In the genomic region with DNA sequence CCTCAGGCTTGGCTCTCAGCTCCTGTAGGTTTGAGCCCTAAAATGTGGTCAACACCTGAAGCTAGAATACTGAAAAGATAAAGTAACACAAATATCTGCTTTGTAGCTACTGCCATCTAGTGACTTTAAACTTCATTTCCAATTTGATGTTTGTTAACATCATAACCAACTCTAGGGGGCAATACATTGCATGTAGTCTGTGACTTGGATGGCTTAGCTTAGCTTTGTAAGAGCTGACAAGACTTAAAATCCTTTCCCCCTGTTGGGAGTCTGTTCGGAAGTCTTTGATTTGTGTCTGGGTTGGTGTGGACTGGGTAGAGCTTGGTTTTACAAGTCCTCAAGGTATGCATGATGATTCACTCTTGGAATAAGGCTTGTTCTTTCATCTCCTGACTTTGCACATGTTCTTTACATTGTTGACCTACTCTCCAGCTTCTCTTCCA, we compare ENCODE assay signal across 8 cellular contexts. TPM values are rescaled to one million over a fixed set of nuclear protein-coding genes. Genes with fewer than 3 reads are reported as not detected.
DNase-seq lines count a peak whose midpoint lies in the region; ATAC-seq and TF ChIP-seq lines count a peak whose summit lies in the region.

No MANE protein-coding gene starts in this region.

- no peak overlapping the region for H3K27ac Mint-ChIP-seq in HFFc6

- H2AFZ ChIP-seq in SU-DHL-6 (ENCODE audit: low read depth, low read length, severe bottlenecking), result no peak overlapping the region

- no peaks in the 10 kb centered on the region for H3F3A ChIP-seq in SU-DHL-6 (ENCODE audit: insufficient read depth)

- no peaks in the 10 kb centered on the region for H3K36me3 Mint-ChIP-seq in HFFc6 (ENCODE audit: low read depth)

- H3K79me2 ChIP-seq in SU-DHL-6 (ENCODE audit: insufficient read depth, low read length), result no peaks in the 10 kb centered on the region

- H3K4me3 Mint-ChIP-seq in HFFc6, result no peak overlapping the region

- H3K27me3 ChIP-seq in cardiac muscle cell (no peaks in the 10 kb centered on the region), SU-DHL-6 (ENCODE audit: low read length) (no peaks in the 10 kb centered on the region)

- H3K9me3 Mint-ChIP-seq in HFFc6, result no peaks in the 10 kb centered on the region

- H3K9me3 ChIP-seq in cardiac muscle cell (ENCODE audit: low read depth) (no peaks in the 10 kb centered on the region), SU-DHL-6 (ENCODE audit: insufficient read depth, low read length) (no peaks in the 10 kb centered on the region)

- intact Hi-C loops in Right ventricle myocardium superior (cut with DNase I), result no loop called here

- no peaks in the 10 kb centered on the region for H3K4me1 ChIP-seq in cardiac muscle cell (ENCODE audit: low read depth)

- H4K20me1 ChIP-seq in SU-DHL-6 (ENCODE audit: low read depth, low read length), result no peaks in the 10 kb centered on the region

- H3K36me3 ChIP-seq in cardiac muscle cell (no peaks in the 10 kb centered on the region), SU-DHL-6 (ENCODE audit: low read length) (no peaks in the 10 kb centered on the region)

- peaks cover 39% of the 10 kb centered on the region for H3K4me1 Mint-ChIP-seq in HFFc6 (ENCODE audit: low read depth)

- no peaks in the 10 kb centered on the region for H3K9me2 ChIP-seq in SU-DHL-6 (replicated peaks; ENCODE audit: insufficient read depth, low read length)

- peak; percentile 71 for DNase-seq in cardiac muscle cell (ENCODE audit: low read depth in 1 of 2, low spot score in 1 of 2)
- DNase-seq in Right ventricle myocardium superior, result no peak
- DNase-seq in HFFc6, result peak; percentile 74
- DNase-seq in NCI-H146 (lab: John Stamatoyannopoulos, UW), result peak; percentile 21
- peak; percentile 79 for DNase-seq in fibroblast of the aortic adventitia (ENCODE audit: low read depth)
- peak; percentile 10 for DNase-seq in pulmonary artery endothelial cell (ENCODE audit: low read depth, low spot score)

- TF ChIP-seq CTCF in cardiac muscle cell (IDR thresholded peaks at IDR 0.05; ENCODE audit: low read depth, low read length) (peak; percentile 89), HFFc6 (IDR thresholded peaks at IDR 0.05) (peak; percentile 92), SU-DHL-6 (IDR thresholded peaks at IDR 0.05; ENCODE audit: insufficient read depth, low read length, poor library complexity, severe bottlenecking) (peak; percentile 87), fibroblast of the aortic adventitia (IDR thresholded peaks at IDR 0.05; ENCODE audit: insufficient read depth, low read length) (peak; percentile 82)

- no peak overlapping the region for H3K9ac ChIP-seq in SU-DHL-6 (ENCODE audit: low read length)

- ATAC-seq in Right ventricle myocardium superior (ENCODE audit: poor library complexity) (no peak), HG02763 (IDR thresholded peaks at IDR 0.05; ENCODE audit: unreplicated experiment) (no peak)

- no peak overlapping the region for H3K27ac ChIP-seq in cardiac muscle cell
- H3K27ac ChIP-seq in SU-DHL-6 (ENCODE audit: low read depth, low read length), result no peak overlapping the region

- H3K4me2 ChIP-seq in SU-DHL-6 (ENCODE audit: low read depth, low read length, poor library complexity, severe bottlenecking), result no peak overlapping the region

- no peak overlapping the region for H3K4me3 ChIP-seq in cardiac muscle cell
- no peak overlapping the region for H3K4me3 ChIP-seq in SU-DHL-6 (ENCODE audit: insufficient read depth, low read length, poor library complexity, severe bottlenecking)
- H3K4me3 ChIP-seq in fibroblast of the aortic adventitia (ENCODE audit: low read depth, low read length), result no peak overlapping the region

- H3K27me3 Mint-ChIP-seq in HFFc6 (ENCODE audit: insufficient read depth), result peaks cover 3% of the 10 kb centered on the region

RNA-seq across cellular contexts. Expression of gene SCN11A, which starts 51.7 kb away (rescaled TPM):
- total RNA-seq in cardiac muscle cell (0.28 and 0.60 TPM in 2 replicates), Right ventricle myocardium superior (0.05 TPM), fibroblast of the aortic adventitia (ENCODE audit: low replicate concordance) (under 0.01 and 0.25 TPM in 2 replicates), pulmonary artery endothelial cell (0.07 TPM in 1 of 2 replicates, not detected in the other)
- 0.47 and 0.51 TPM in 2 replicates for polyA plus RNA-seq in cardiac muscle cell
- total RNA-seq in HFFc6 (2021; fragmentation: NEBNext Ultra II Directional; extraction: Animal tissue kit (Norgen Biotek cat#: 25700)), result not detected

RNA-seq across cellular contexts. Expression of gene WDR48, which starts 51.8 kb away (rescaled TPM):
- total RNA-seq in cardiac muscle cell (25.9 and 31.5 TPM in 2 replicates), Right ventricle myocardium superior (33.1 TPM), fibroblast of the aortic adventitia (ENCODE audit: low replicate concordance) (30.1 and 41.3 TPM in 2 replicates), pulmonary artery endothelial cell (29.1 and 36.3 TPM in 2 replicates)
- 43.2 and 56.4 TPM in 2 replicates for polyA plus RNA-seq in cardiac muscle cell
- total RNA-seq in HFFc6 (2021; fragmentation: NEBNext Ultra II Directional; extraction: Animal tissue kit (Norgen Biotek cat#: 25700)), result 10 to 100 TPM; 25.7 to 29.1 (median 28.1) TPM
